In the genomic region with DNA sequence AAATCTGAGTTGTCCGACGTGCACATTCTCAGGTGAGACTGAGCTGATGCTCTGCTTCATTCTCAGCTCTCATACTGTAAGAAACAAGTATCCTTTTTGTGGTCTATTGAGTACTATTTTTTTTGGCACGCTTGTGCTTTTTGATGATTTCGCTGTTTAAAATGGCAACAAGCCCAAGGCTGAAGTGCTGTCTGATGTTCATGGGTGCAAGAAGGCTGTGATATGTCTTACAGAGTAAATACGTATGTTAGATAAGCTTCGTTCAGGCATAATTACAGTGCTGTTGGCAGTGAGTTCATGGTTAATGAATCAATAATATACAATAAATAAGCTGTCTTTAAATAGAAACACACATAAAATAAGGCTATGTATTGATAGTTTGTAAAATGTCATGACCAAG, we compare ENCODE assay signal across 18 cellular contexts. TPM values are rescaled to one million over a fixed set of nuclear protein-coding genes. Genes with fewer than 3 reads are reported as not detected.
DNase-seq lines count a peak whose midpoint lies in the region; ATAC-seq and TF ChIP-seq lines count a peak whose summit lies in the region.
"Had no signal": no experiment of that assay in that cellular context is flagged by ENCODE, and none has a peak within 500 bp of the region (broad histone marks: within the 10 kb centered on the region; RNA-seq: fewer than 3 reads in every experiment).

No MANE protein-coding gene starts in this region.

- no peaks in the 10 kb centered on the region for H3K4me1 ChIP-seq in left lung
- H3K4me1 ChIP-seq in effector memory CD4-positive, alpha-beta T cell (ENCODE audit: control insufficient read depth, insufficient read depth, low read length, poor library complexity, severe bottlenecking) = no peaks in the 10 kb centered on the region

- no peaks in the 10 kb centered on the region for H3K27me3 Mint-ChIP-seq in Calu3 (ENCODE audit: unreplicated experiment)
- H3K27me3 Mint-ChIP-seq: stimulated activated naive CD8-positive, alpha-beta T cell treated with anti-CD3 and anti-CD28 coated beads, Interleukin-15, Interleukin-2, amounts not matched to agents 100 ng/mL and 50 ng/mL, for 24 hours; type B pancreatic cell had no signal

- H3K4me3 Mint-ChIP-seq in Calu3 (ENCODE audit: low read depth, unreplicated experiment) = no peak overlapping the region
- H3K4me3 Mint-ChIP-seq: CD8-positive, alpha-beta T cell; stimulated activated naive CD8-positive, alpha-beta T cell treated with anti-CD3 and anti-CD28 coated beads, Interleukin-15, Interleukin-2, amounts not matched to agents 100 ng/mL and 50 ng/mL, for 24 hours; type B pancreatic cell had no signal

- no peak overlapping the region for H3K27ac ChIP-seq in left lung
- no peak overlapping the region for H3K27ac ChIP-seq in effector memory CD4-positive, alpha-beta T cell (ENCODE audit: insufficient read depth, low read length, poor library complexity, severe bottlenecking)
- H3K27ac ChIP-seq: HL-60 had no signal

- CTCF ChIA-PET in Calu3 (lab: Charles Lee) = no interaction called here

- no peaks in the 10 kb centered on the region for H3K9me3 ChIP-seq in left lung
- no peaks in the 10 kb centered on the region for H3K9me3 ChIP-seq in effector memory CD4-positive, alpha-beta T cell (ENCODE audit: control insufficient read depth, low read length)
- H3K9me3 ChIP-seq: ovary had no signal

- TF ChIP-seq CTCF in cardiac fibroblast (IDR thresholded peaks at IDR 0.05; ENCODE audit: low read depth, low read length) (no peak), left lung (IDR thresholded peaks at IDR 0.05) (no peak), Calu3 (IDR thresholded peaks at IDR 0.05; ENCODE audit: unreplicated experiment) (no peak)

- peaks cover 0 to 76% of the 10 kb centered on the region in 2 donors for H3K36me3 ChIP-seq in left lung
- peaks cover 48% of the 10 kb centered on the region for H3K36me3 ChIP-seq in effector memory CD4-positive, alpha-beta T cell (ENCODE audit: control insufficient read depth, insufficient read depth, low read length)
- H3K36me3 ChIP-seq: ovary had no signal

- peak; percentile 19 for ATAC-seq in left lung
- ATAC-seq: CD8-positive, alpha-beta T cell; Panc1; sciatic nerve had no signal

- intact Hi-C loops in left lung (cut with DNase I) = no loop called here
- intact Hi-C loops in Calu3 (cut with micrococcal nuclease; ENCODE audit: unreplicated experiment) = no loop called here

- H3K36me3 Mint-ChIP-seq in Calu3 (ENCODE audit: insufficient read depth, unreplicated experiment) = no peaks in the 10 kb centered on the region

- H3K4me3 ChIP-seq in cardiac fibroblast (replicated peaks in 1 of 2; ENCODE audit: low read depth in 2 of 2, low read length in 2 of 2) = no peak overlapping the region
- no peak overlapping the region for H3K4me3 ChIP-seq in left lung
- no peak overlapping the region for H3K4me3 ChIP-seq in effector memory CD4-positive, alpha-beta T cell (ENCODE audit: insufficient read depth, low read depth, low read length, poor library complexity, severe bottlenecking)
- H3K4me3 ChIP-seq: lung, ovary had no signal

- H3K27me3 ChIP-seq in left lung = no peaks in the 10 kb centered on the region
- H3K27me3 ChIP-seq in effector memory CD4-positive, alpha-beta T cell (replicated peaks; ENCODE audit: control insufficient read depth, insufficient read depth, low read length, poor library complexity, severe bottlenecking) = no peaks in the 10 kb centered on the region
- H3K27me3 ChIP-seq: ovary had no signal

- no peaks in the 10 kb centered on the region for H3K9me3 Mint-ChIP-seq in Calu3 (ENCODE audit: low read depth, unreplicated experiment)
- H3K9me3 Mint-ChIP-seq: CD8-positive, alpha-beta T cell; stimulated activated naive CD8-positive, alpha-beta T cell treated with anti-CD3 and anti-CD28 coated beads, Interleukin-15, Interleukin-2, amounts not matched to agents 100 ng/mL and 50 ng/mL, for 24 hours; type B pancreatic cell had no signal

- no TSS peak for BruUV-seq in Calu3 (replicated peaks; lab: Mats Ljungman, UMichigan)

- no peaks in the 10 kb centered on the region for H3K4me1 Mint-ChIP-seq in Calu3 (ENCODE audit: low read depth, unreplicated experiment)

- no peak overlapping the region for H3K27ac Mint-ChIP-seq in Calu3 (ENCODE audit: unreplicated experiment)
- H3K27ac Mint-ChIP-seq: CD8-positive, alpha-beta T cell; stimulated activated naive CD8-positive, alpha-beta T cell treated with anti-CD3 and anti-CD28 coated beads, Interleukin-15, Interleukin-2, amounts not matched to agents 100 ng/mL and 50 ng/mL, for 24 hours; type B pancreatic cell had no signal

- DNase-seq in DMS79 treated with DMSO at 0.1 percent for 48 hours (lab: John Stamatoyannopoulos, UW) = peak; percentile 60
- peak; percentile 66 for DNase-seq in NCI-H2029 treated with DMSO at 0.1 percent for 48 hours (lab: John Stamatoyannopoulos, UW)
- peak; percentile 79 to 87 for DNase-seq in cardiac fibroblast (ENCODE audit: low read depth in 2 of 2)
- DNase-seq in left lung = no peak
- no peak for DNase-seq in effector memory CD4-positive, alpha-beta T cell
- DNase-seq in hypothalamus (lab: John Stamatoyannopoulos, UW) = no peak
- no peak for DNase-seq in Calu3
- no peak for DNase-seq in iPS-NIHi7 (ENCODE audit: extremely low spot score)
- DNase-seq: activated effector memory CD4-positive, alpha-beta T cell treated with Interleukin-2 at 50 U/mL for 16 hours; CD8-positive, alpha-beta T cell; stimulated activated CD4-positive, alpha-beta T cell treated with anti-CD3 and anti-CD28 coated beads, Interleukin-1b, Interleukin-23, amount 100 ng/mL, for 48 hours had no signal

RNA-seq across cellular contexts. Expression of a gene that starts 27.2 kb away (rescaled TPM):
- total RNA-seq in left lung (10 to 100 TPM; 26.1 to 30.3 TPM), Calu3 (2022) (14.7 and 15.8 TPM in 2 replicates)

RNA-seq across cellular contexts. Expression of a gene that starts 45.7 kb away (rescaled TPM):
- total RNA-seq in left lung (10 to 100 TPM; 25.4 to 36.7 TPM), Calu3 (2022) (12.8 and 14.0 TPM in 2 replicates)

Comparison
In these comparisons a context has a peak if more than half of its experiments do, and no peak if none do; other contexts are left out.
1. DNase-seq: peak in DMS79 treated with DMSO at 0.1 percent for 48 hours (single experiment), NCI-H2029 treated with DMSO at 0.1 percent for 48 hours (single experiment) and cardiac fibroblast (2 of 2); none in left lung (0 of 2), effector memory CD4-positive, alpha-beta T cell (0 of 3), hypothalamus (0 of 51), Calu3 (single experiment) and iPS-NIHi7 (single experiment).